ENCODE assay signal across 10 cellular contexts in the genomic region with DNA sequence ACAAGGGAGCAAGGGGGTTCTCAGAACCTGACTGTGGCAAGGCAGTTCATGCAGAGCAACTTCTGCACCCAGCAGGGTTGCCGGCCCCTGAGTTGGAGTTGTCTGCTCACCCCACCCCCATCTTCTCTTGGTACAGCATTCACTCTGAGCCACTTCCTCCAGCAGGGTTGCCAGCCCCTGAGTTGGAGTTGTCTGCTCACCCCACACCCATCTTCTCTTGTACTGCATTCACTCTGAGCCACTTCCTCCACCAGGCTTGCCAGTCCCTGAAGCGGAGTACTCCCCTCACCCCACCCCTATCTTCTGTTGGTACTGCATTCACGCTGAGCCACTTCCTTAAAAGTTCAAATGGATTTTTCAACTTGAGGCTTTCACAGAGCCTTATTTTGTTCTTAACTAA.
DNase-seq lines count a peak whose midpoint lies in the region; ATAC-seq and TF ChIP-seq lines count a peak whose summit lies in the region.
"Had no signal": no experiment of that assay in that cellular context is flagged by ENCODE, and none has a peak within 500 bp of the region (broad histone marks: within the 10 kb centered on the region; RNA-seq: fewer than 3 reads in every experiment).

No MANE protein-coding gene starts in this region.

- H3K27me3 ChIP-seq in upper lobe of left lung, result no peaks in the 10 kb centered on the region

- ATAC-seq in upper lobe of left lung (ENCODE audit: low FRiP score in 2 of 2), result peak; percentile 41 to 68
- ATAC-seq in GM21576 (IDR thresholded peaks at IDR 0.05; ENCODE audit: unreplicated experiment), result no peak
- ATAC-seq in GM21723 (IDR thresholded peaks at IDR 0.05; ENCODE audit: unreplicated experiment), result no peak

- peaks cover 17% of the 10 kb centered on the region for H3K4me1 Mint-ChIP-seq in T-helper 2 cell treated with Interferon-gamma antibody and Interleukin-4, amounts not matched to agents 5 μg/mL and 100 μg/mL, for 36 hours (ENCODE audit: low read depth)
- no peaks in the 10 kb centered on the region for H3K4me1 Mint-ChIP-seq in MCF 10A (ENCODE audit: insufficient read depth, unreplicated experiment)

- no peak overlapping the region for H3K4me3 ChIP-seq in upper lobe of left lung

- H3K4me3 Mint-ChIP-seq in T-helper 2 cell treated with Interferon-gamma antibody and Interleukin-4, amounts not matched to agents 5 μg/mL and 100 μg/mL, for 36 hours, result peak overlapping the region; percentile 6
- H3K4me3 Mint-ChIP-seq in MCF 10A (ENCODE audit: unreplicated experiment), result no peak overlapping the region

- peak overlapping the region; percentile 46 for H3K27ac Mint-ChIP-seq in T-helper 2 cell treated with Interferon-gamma antibody and Interleukin-4, amounts not matched to agents 5 μg/mL and 100 μg/mL, for 36 hours
- no peak overlapping the region for H3K27ac Mint-ChIP-seq in MCF 10A (ENCODE audit: low read depth, unreplicated experiment)

- CTCF ChIA-PET in MCF 10A (lab: Yijun Ruan, JAX), result no interaction called here

- no peak for TF ChIP-seq CTCF in upper lobe of left lung (IDR thresholded peaks at IDR 0.05)
- TF ChIP-seq CTCF in MCF 10A (IDR thresholded peaks at IDR 0.05; ENCODE audit: unreplicated experiment), result no peak

- no peaks in the 10 kb centered on the region for H3K9me3 ChIP-seq in upper lobe of left lung

- POLR2A ChIA-PET in MCF 10A (lab: Yijun Ruan, JAX), result no interaction called here

- peak in 2 of 3 donors; percentile 7 to 15 for DNase-seq in stimulated activated CD4-positive, alpha-beta T cell treated with anti-CD3 and anti-CD28 coated beads, Interleukin-12 subunit alpha, Interleukin-12 subunit beta, amount 100 ng/mL, for 48 hours (ENCODE audit: low read depth in 2 of 3, low spot score in 1 of 3)
- no peak for DNase-seq in stimulated activated CD4-positive, alpha-beta T cell treated with anti-CD3 and anti-CD28 coated beads, Interleukin-4, amount 100 ng/mL, for 1 hour
- no peak for DNase-seq in T-helper 2 cell treated with Interferon-gamma antibody and Interleukin-4, amounts not matched to agents 5 μg/mL and 100 μg/mL, for 36 hours (ENCODE audit: low spot score)
- DNase-seq in head of caudate nucleus, result peak in 36 of 42 donors; percentile 8 to 66 (median 44)
- DNase-seq in upper lobe of left lung, result no peak
- no peak for DNase-seq in MCF 10A (ENCODE audit: unreplicated experiment)
- DNase-seq: NCI-H446 had no signal

- no peaks in the 10 kb centered on the region for H3K4me1 ChIP-seq in upper lobe of left lung

- BruUV-seq in MCF 10A (replicated peaks; lab: Mats Ljungman, UMichigan), result no TSS peak

- H3K36me3 ChIP-seq in upper lobe of left lung, result no peaks in the 10 kb centered on the region

- intact Hi-C loops in head of caudate nucleus (cut with DNase I), result no loop called here
- intact Hi-C loops in MCF 10A (cut with micrococcal nuclease), result no loop called here

- H3K27me3 Mint-ChIP-seq in T-helper 2 cell treated with Interferon-gamma antibody and Interleukin-4, amounts not matched to agents 5 μg/mL and 100 μg/mL, for 36 hours (ENCODE audit: low read depth), result peaks cover 3% of the 10 kb centered on the region
- H3K27me3 Mint-ChIP-seq in MCF 10A (ENCODE audit: insufficient read depth, unreplicated experiment), result no peaks in the 10 kb centered on the region

- no peak for TF ChIP-seq EP300 in upper lobe of left lung (IDR thresholded peaks at IDR 0.05)

- no peak overlapping the region for H3K27ac ChIP-seq in upper lobe of left lung
- H3K27ac ChIP-seq: C4-2B had no signal

- no peaks in the 10 kb centered on the region for H3K9me3 Mint-ChIP-seq in T-helper 2 cell treated with Interferon-gamma antibody and Interleukin-4, amounts not matched to agents 5 μg/mL and 100 μg/mL, for 36 hours
- H3K9me3 Mint-ChIP-seq in MCF 10A (ENCODE audit: unreplicated experiment), result peaks cover 49% of the 10 kb centered on the region

- H3K36me3 Mint-ChIP-seq in T-helper 2 cell treated with Interferon-gamma antibody and Interleukin-4, amounts not matched to agents 5 μg/mL and 100 μg/mL, for 36 hours (ENCODE audit: low read depth), result no peaks in the 10 kb centered on the region
- H3K36me3 Mint-ChIP-seq in MCF 10A (ENCODE audit: insufficient read depth, unreplicated experiment), result no peaks in the 10 kb centered on the region

- TF ChIP-seq POLR2A in upper lobe of left lung (IDR thresholded peaks at IDR 0.05), result no peak

- WGBS in upper lobe of left lung, 2 donors, result 46 to 49% methylated on average over 3 of the region's 3 CpGs

Comparison
In these comparisons a context has a peak if more than half of its experiments do, and no peak if none do; other contexts are left out.
1. DNase-seq: peak in stimulated activated CD4-positive, alpha-beta T cell treated with anti-CD3 and anti-CD28 coated beads, Interleukin-12 subunit alpha, Interleukin-12 subunit beta, amount 100 ng/mL, for 48 hours (2 of 3) and head of caudate nucleus (36 of 42); none in stimulated activated CD4-positive, alpha-beta T cell treated with anti-CD3 and anti-CD28 coated beads, Interleukin-4, amount 100 ng/mL, for 1 hour (single experiment), T-helper 2 cell treated with Interferon-gamma antibody and Interleukin-4, amounts not matched to agents 5 μg/mL and 100 μg/mL, for 36 hours (single experiment), upper lobe of left lung (0 of 2) and MCF 10A (single experiment).
2. ATAC-seq: peak in upper lobe of left lung (2 of 2); none in GM21576 (single experiment) and GM21723 (single experiment).